Comparison of ENCODE assay signal across 12 cellular contexts in the genomic region with DNA sequence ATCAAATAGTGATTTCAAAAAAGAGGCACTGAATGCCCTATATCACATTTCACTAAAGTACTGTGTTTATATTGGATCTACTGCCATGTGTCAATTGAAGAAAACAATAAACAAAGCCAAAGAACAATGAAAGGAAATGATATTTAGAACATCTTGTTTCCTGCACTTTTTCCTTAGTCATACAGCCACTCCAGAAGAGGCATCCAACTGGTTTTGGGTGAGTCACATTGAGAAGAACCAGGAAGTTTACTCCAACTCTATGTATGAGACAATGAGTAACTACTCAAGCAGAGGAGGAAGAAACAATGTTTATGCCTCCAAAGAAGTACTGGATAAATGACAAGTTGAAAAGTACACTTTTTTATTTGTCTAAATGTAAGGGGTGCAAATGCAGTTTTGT.
DNase-seq lines count a peak whose midpoint lies in the region; ATAC-seq and TF ChIP-seq lines count a peak whose summit lies in the region.
"Had no signal": no experiment of that assay in that cellular context is flagged by ENCODE, and none has a peak within 500 bp of the region (broad histone marks: within the 10 kb centered on the region; RNA-seq: fewer than 3 reads in every experiment).

No MANE protein-coding gene starts in this region.

- TF ChIP-seq CTCF in PC-9 (conservative IDR thresholded peaks at IDR 0.05) (no peak), epithelial cell of proximal tubule (conservative IDR thresholded peaks at IDR 0.05; ENCODE audit: low read depth, low read length) (no peak), esophagus muscularis mucosa (IDR thresholded peaks at IDR 0.05) (no peak)
- TF ChIP-seq CTCF in activated CD8-positive, alpha-beta T cell treated with anti-CD3 and anti-CD28 coated beads for 36 hours (IDR thresholded peaks at IDR 0.05): no peak

- no peak overlapping the region for H3K27ac Mint-ChIP-seq in activated naive CD4-positive, alpha-beta T cell treated with anti-CD3 and anti-CD28 coated beads, Interleukin-2, amount 10 ng/mL, durations not matched to agents 7 days and 5 days
- H3K27ac Mint-ChIP-seq in activated CD8-positive, alpha-beta T cell treated with anti-CD3 and anti-CD28 coated beads for 36 hours: no peak overlapping the region
- H3K27ac Mint-ChIP-seq: endodermal cell; T-helper 1 cell treated with Interleukin-12 subunit alpha and Interleukin-12 subunit beta and Interleukin-4 antibody, amounts not matched to agents 30 μg/mL and 1 μg/mL, for 36 hours had no signal

- no peaks in the 10 kb centered on the region for H3K36me3 Mint-ChIP-seq in activated naive CD4-positive, alpha-beta T cell treated with anti-CD3 and anti-CD28 coated beads, Interleukin-2, amount 10 ng/mL, durations not matched to agents 7 days and 5 days
- no peaks in the 10 kb centered on the region for H3K36me3 Mint-ChIP-seq in activated CD8-positive, alpha-beta T cell treated with anti-CD3 and anti-CD28 coated beads for 36 hours (ENCODE audit: low read depth)

- no peaks in the 10 kb centered on the region for H3K79me2 ChIP-seq in PC-9 (ENCODE audit: low read depth)

- peaks cover 31% of the 10 kb centered on the region; the same call in 1 of the 2 replicates for H3K9me3 ChIP-seq in PC-9 (ENCODE audit: insufficient read depth, low read depth)
- H3K9me3 ChIP-seq in esophagus muscularis mucosa: no peaks in the 10 kb centered on the region

- intact Hi-C loops in PC-9 (cut with micrococcal nuclease; ENCODE audit: unreplicated experiment): no loop called here
- intact Hi-C loops in esophagus muscularis mucosa (cut with DNase I): no loop called here
- intact Hi-C loops in activated CD8-positive, alpha-beta T cell treated with anti-CD3 and anti-CD28 coated beads for 36 hours (cut with micrococcal nuclease): no loop called here

- H3K36me3 ChIP-seq in PC-9 (ENCODE audit: low read depth) (no peaks in the 10 kb centered on the region; the same call in 1 of the 2 replicates), esophagus muscularis mucosa (no peaks in the 10 kb centered on the region)

- no peaks in the 10 kb centered on the region for H3K27me3 ChIP-seq in PC-9 (ENCODE audit: insufficient read depth, low read depth)
- H3K27me3 ChIP-seq in esophagus muscularis mucosa: no peaks in the 10 kb centered on the region

- TF ChIP-seq POLR2A in esophagus muscularis mucosa (IDR thresholded peaks at IDR 0.05; ENCODE audit: low read depth): no peak

- H4K20me1 ChIP-seq in PC-9 (ENCODE audit: insufficient read depth): no peaks in the 10 kb centered on the region

- peaks cover 14% of the 10 kb centered on the region for H3F3A ChIP-seq in PC-9 (ENCODE audit: insufficient read depth, low read depth)

- H3K27ac ChIP-seq in PC-9 (peak overlapping the region; percentile 69), esophagus muscularis mucosa (replicated peaks in 1 of 4) (no peak overlapping the region)

- H3K4me2 ChIP-seq in PC-9: no peak overlapping the region

- H3K27me3 Mint-ChIP-seq in activated naive CD4-positive, alpha-beta T cell treated with anti-CD3 and anti-CD28 coated beads, Interleukin-2, amount 10 ng/mL, durations not matched to agents 7 days and 5 days: no peaks in the 10 kb centered on the region
- H3K27me3 Mint-ChIP-seq in activated CD8-positive, alpha-beta T cell treated with anti-CD3 and anti-CD28 coated beads for 36 hours: no peaks in the 10 kb centered on the region

- TF ChIP-seq EP300 in esophagus muscularis mucosa (IDR thresholded peaks at IDR 0.05): no peak

- H3K4me3 Mint-ChIP-seq in activated naive CD4-positive, alpha-beta T cell treated with anti-CD3 and anti-CD28 coated beads, Interleukin-2, amount 10 ng/mL, durations not matched to agents 7 days and 5 days: no peak overlapping the region
- H3K4me3 Mint-ChIP-seq in activated CD8-positive, alpha-beta T cell treated with anti-CD3 and anti-CD28 coated beads for 36 hours: no peak overlapping the region
- H3K4me3 Mint-ChIP-seq: endodermal cell; neural crest cell; T-helper 1 cell treated with Interleukin-12 subunit alpha and Interleukin-12 subunit beta and Interleukin-4 antibody, amounts not matched to agents 30 μg/mL and 1 μg/mL, for 36 hours had no signal

- DNase-seq in ELR (ENCODE audit: low read depth) (peak; percentile 87), PC-9 (peak in 1 of 2 experiments; percentile 95), epithelial cell of proximal tubule (ENCODE audit: low read depth) (peak; percentile 37), renal cortical epithelial cell (ENCODE audit: low read depth) (peak; percentile 90), esophagus muscularis mucosa (ENCODE audit: extremely low spot score) (no peak)
- DNase-seq in activated naive CD4-positive, alpha-beta T cell treated with anti-CD3 and anti-CD28 coated beads, Interleukin-2, amount 10 ng/mL, durations not matched to agents 7 days and 5 days: no peak
- DNase-seq in activated T-cell treated with anti-CD3 and anti-CD28 coated beads, Interleukin-2, amount 50 U/mL, for 1 hour: no peak
- DNase-seq in activated CD8-positive, alpha-beta T cell treated with anti-CD3 and anti-CD28 coated beads for 36 hours: no peak
- DNase-seq: endodermal cell; stimulated activated CD4-positive, alpha-beta T cell treated with anti-CD3 and anti-CD28 coated beads, Interleukin-12 subunit alpha, Interleukin-12 subunit beta, amount 100 ng/mL, for 4 hours had no signal

- POLR2A ChIA-PET in PC-9 (lab: Charles Lee; ENCODE audit: unreplicated experiment): no interaction called here
- POLR2A ChIA-PET in activated CD8-positive, alpha-beta T cell treated with anti-CD3 and anti-CD28 coated beads for 36 hours (lab: Charles Lee): no interaction called here

- no peak for ATAC-seq in activated CD8-positive, alpha-beta T cell treated with anti-CD3 and anti-CD28 coated beads for 36 hours

- BruUV-seq in PC-9 (replicated peaks; lab: Mats Ljungman, UMichigan): no TSS peak

- no peaks in the 10 kb centered on the region for H3K4me1 Mint-ChIP-seq in activated naive CD4-positive, alpha-beta T cell treated with anti-CD3 and anti-CD28 coated beads, Interleukin-2, amount 10 ng/mL, durations not matched to agents 7 days and 5 days
- no peaks in the 10 kb centered on the region for H3K4me1 Mint-ChIP-seq in activated CD8-positive, alpha-beta T cell treated with anti-CD3 and anti-CD28 coated beads for 36 hours (ENCODE audit: low read depth)
- H3K4me1 Mint-ChIP-seq: endodermal cell, neural crest cell had no signal

- peaks cover 2% of the 10 kb centered on the region for H3K9me3 Mint-ChIP-seq in activated naive CD4-positive, alpha-beta T cell treated with anti-CD3 and anti-CD28 coated beads, Interleukin-2, amount 10 ng/mL, durations not matched to agents 7 days and 5 days
- H3K9me3 Mint-ChIP-seq in activated CD8-positive, alpha-beta T cell treated with anti-CD3 and anti-CD28 coated beads for 36 hours: no peaks in the 10 kb centered on the region
- H3K9me3 Mint-ChIP-seq: endodermal cell; neural crest cell; T-helper 1 cell treated with Interleukin-12 subunit alpha and Interleukin-12 subunit beta and Interleukin-4 antibody, amounts not matched to agents 30 μg/mL and 1 μg/mL, for 36 hours had no signal

- H3K4me3 ChIP-seq in PC-9 (no peak overlapping the region), epithelial cell of proximal tubule (ENCODE audit: low read depth, low read length) (no peak overlapping the region), esophagus muscularis mucosa (no peak overlapping the region)

- H3K4me1 ChIP-seq in PC-9 (replicated peaks; ENCODE audit: insufficient read depth) (peaks cover 17% of the 10 kb centered on the region), esophagus muscularis mucosa (no peaks in the 10 kb centered on the region)

- CTCF ChIA-PET in PC-9 (lab: Charles Lee): no interaction called here
- CTCF ChIA-PET in activated naive CD4-positive, alpha-beta T cell treated with anti-CD3 and anti-CD28 coated beads, Interleukin-2, amount 10 ng/mL, durations not matched to agents 7 days and 5 days (lab: Charles Lee): no interaction called here
- CTCF ChIA-PET in activated CD8-positive, alpha-beta T cell treated with anti-CD3 and anti-CD28 coated beads for 36 hours (lab: Charles Lee): no interaction called here

- H2AFZ ChIP-seq in PC-9: no peak overlapping the region

- no peaks in the 10 kb centered on the region; the same call in 1 of the 2 replicates for H3K9me2 ChIP-seq in PC-9 (ENCODE audit: insufficient read depth)

Comparison
In these comparisons a context has a peak if more than half of its experiments do, and no peak if none do; other contexts are left out.
1. DNase-seq: peak in ELR (single experiment), epithelial cell of proximal tubule (single experiment) and renal cortical epithelial cell (single experiment); none in activated naive CD4-positive, alpha-beta T cell treated with anti-CD3 and anti-CD28 coated beads, Interleukin-2, amount 10 ng/mL, durations not matched to agents 7 days and 5 days (single experiment), activated T-cell treated with anti-CD3 and anti-CD28 coated beads, Interleukin-2, amount 50 U/mL, for 1 hour (single experiment), esophagus muscularis mucosa (single experiment) and activated CD8-positive, alpha-beta T cell treated with anti-CD3 and anti-CD28 coated beads for 36 hours (single experiment).